ENCODE assay signal across 8 cellular contexts in the genomic region with DNA sequence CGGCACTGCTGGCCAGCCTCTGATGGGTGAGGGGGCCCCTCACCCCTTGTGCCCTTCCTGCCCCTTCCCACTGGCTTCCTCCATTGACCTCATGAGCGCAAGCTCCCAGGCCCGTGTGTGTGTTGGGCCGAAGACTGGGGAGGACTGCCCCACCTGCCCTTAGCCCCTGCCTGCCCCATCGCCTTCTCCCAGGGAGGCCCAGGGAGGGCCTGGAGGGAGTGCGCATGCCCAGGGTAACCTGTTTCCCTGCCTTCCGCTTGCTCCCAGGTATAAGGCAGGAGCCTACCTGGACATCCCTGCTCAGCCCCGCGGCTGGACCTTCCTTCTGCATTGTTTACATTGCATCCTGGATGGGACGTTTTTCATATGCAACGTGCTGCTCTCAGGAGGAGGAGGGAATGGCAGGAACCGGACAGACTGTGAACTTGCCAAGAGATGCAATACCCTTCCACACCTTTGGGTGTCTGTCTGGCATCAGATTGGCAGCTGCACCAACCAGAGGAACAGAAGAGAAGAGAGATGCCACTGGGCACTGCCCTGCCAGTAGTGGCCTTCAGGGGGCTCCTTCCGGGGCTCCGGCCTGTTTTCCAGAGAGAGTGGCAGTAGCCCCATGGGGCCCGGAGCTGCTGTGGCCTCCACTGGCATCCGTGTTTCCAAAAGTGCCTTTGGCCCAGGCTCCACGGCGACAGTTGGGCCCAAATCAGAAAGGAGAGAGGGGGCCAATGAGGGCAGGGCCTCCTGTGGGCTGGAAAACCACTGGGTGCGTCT. TPM values are rescaled to one million over a fixed set of nuclear protein-coding genes. Genes with fewer than 3 reads are reported as not detected.
DNase-seq lines count a peak whose midpoint lies in the region; ATAC-seq and TF ChIP-seq lines count a peak whose summit lies in the region.

No MANE protein-coding gene starts in this region.

- peak overlapping the region; percentile 63 for H3K27ac Mint-ChIP-seq in endothelial cell (ENCODE audit: unreplicated experiment)

- H3K36me3 Mint-ChIP-seq in endothelial cell (ENCODE audit: low read depth, unreplicated experiment): peaks cover 64% of the 10 kb centered on the region

- ATAC-seq in HG03045 (IDR thresholded peaks at IDR 0.05; ENCODE audit: unreplicated experiment): no peak

- no peaks in the 10 kb centered on the region for H3K9me3 Mint-ChIP-seq in endothelial cell (ENCODE audit: unreplicated experiment)

- DNase-seq in DMS 273 (lab: John Stamatoyannopoulos, UW; ENCODE audit: unreplicated experiment) (peak; percentile 72), DMS 273 treated with DMSO at 0.1 percent for 48 hours (lab: John Stamatoyannopoulos, UW) (no peak), NCI-H226 (peak; percentile 32), endothelial cell (ENCODE audit: low spot score) (no peak), posterior vena cava (ENCODE audit: low spot score) (peak; percentile 69), GDM1 (lab: John Stamatoyannopoulos, UW) (no peak), medulla oblongata (ENCODE audit: extremely low spot score) (no peak)

- peaks cover 74% of the 10 kb centered on the region for H3K4me1 Mint-ChIP-seq in endothelial cell (ENCODE audit: unreplicated experiment)

- peak overlapping the region; percentile 97 for H3K4me3 Mint-ChIP-seq in endothelial cell (ENCODE audit: unreplicated experiment)

- peaks cover 34% of the 10 kb centered on the region for H3K27me3 Mint-ChIP-seq in endothelial cell (ENCODE audit: unreplicated experiment)

- no peak for TF ChIP-seq CTCF in endothelial cell (IDR thresholded peaks at IDR 0.05; ENCODE audit: unreplicated experiment)

- intact Hi-C loops in posterior vena cava (cut with DNase I): loop anchor here in 1 of 2 donors (2.0 kb wide), 1 partner anchor 25 kb away; no protein-coding TSS in a partner anchor

RNA-seq across cellular contexts. Expression of a gene that starts 8.8 kb away (rescaled TPM):
- total RNA-seq in endothelial cell (ENCODE audit: unreplicated experiment) (257 TPM), posterior vena cava (1 to 10 TPM; 7.4 to 9.8 TPM)

RNA-seq across cellular contexts. Expression of a gene that starts 15.3 kb away (rescaled TPM):
- total RNA-seq in endothelial cell (ENCODE audit: unreplicated experiment) (16.4 TPM), posterior vena cava (1 to 10 TPM; 1.5 to 3.9 TPM)

RNA-seq across cellular contexts. Expression of a gene that starts 43.7 kb away (rescaled TPM):
- total RNA-seq in endothelial cell (ENCODE audit: unreplicated experiment) (39.2 TPM), posterior vena cava (10 to 100 TPM; 21.9 to 23.3 TPM)

Comparison
In these comparisons a context has a peak if more than half of its experiments do, and no peak if none do; other contexts are left out.
1. DNase-seq: peak in DMS 273 (single experiment), NCI-H226 (single experiment) and posterior vena cava (single experiment); none in DMS 273 treated with DMSO at 0.1 percent for 48 hours (single experiment), endothelial cell (single experiment), GDM1 (single experiment) and medulla oblongata (single experiment).
2. RNA of a gene that starts 8.8 kb away (total RNA-seq): 257 TPM in endothelial cell (single experiment); 7.4 to 9.8 TPM in posterior vena cava; every median in the first group is over 10 times any median in the second.